Comparison of ENCODE assay signal across 8 cellular contexts in genomic region chr14:67515386-67516079, GRCh38. TPM values are rescaled to one million over a fixed set of nuclear protein-coding genes. Genes with fewer than 3 reads are reported as not detected.
A peak's percentile ranks its signal among the peaks of the same experiment; 100 is the strongest.
DNase-seq lines count a peak whose midpoint lies in the region; ATAC-seq, FAIRE-seq and TF ChIP-seq lines count a peak whose summit lies in the region.

No MANE protein-coding gene starts in this region.

- H3K9me3 ChIP-seq in DND-41 (ENCODE audit: insufficient read depth, low read length, severe bottlenecking) (no peaks in the 10 kb centered on the region), Panc1 (ENCODE audit: control insufficient read depth, insufficient read depth, low read depth, low read length) (no peaks in the 10 kb centered on the region), K562 (replicated peaks; ENCODE audit: control insufficient read depth, insufficient read depth, low read depth, low read length) (no peaks in the 10 kb centered on the region), kidney (ENCODE audit: control insufficient read depth in 1 of 2, low read length in 2 of 2) (no peaks in the 10 kb centered on the region)

- H4K20me1 ChIP-seq in DND-41 (ENCODE audit: insufficient read depth, low read length) (peaks cover 6% of the 10 kb centered on the region), K562 (replicated peaks; ENCODE audit: control insufficient read depth, insufficient read depth, low read length) (no peaks in the 10 kb centered on the region)

- 29% methylated on average over 2 of the region's 45 CpGs for WGBS in K562 (ENCODE audit: insufficient coverage, low coverage, missing lambda C conversion rate)

- H3K27me3 ChIP-seq in DND-41 (ENCODE audit: insufficient read depth, low read length, poor library complexity) (peaks cover 78% of the 10 kb centered on the region), Panc1 (ENCODE audit: control insufficient read depth, insufficient read depth, low read length) (no peaks in the 10 kb centered on the region; the same call in 1 of the 2 replicates), K562 (ENCODE audit: control insufficient read depth in 2 of 2, insufficient read depth in 2 of 2, low read length in 2 of 2) (peaks cover 4 to 35% of the 10 kb centered on the region in 2 experiments; a peak in 3 of 5 replicates)

- H3K36me3 ChIP-seq in DND-41 (ENCODE audit: insufficient read depth, low read length) = no peaks in the 10 kb centered on the region
- H3K36me3 ChIP-seq in Panc1 (ENCODE audit: control insufficient read depth, insufficient read depth, low read length) = no peaks in the 10 kb centered on the region
- H3K36me3 ChIP-seq in K562 (ENCODE audit: control insufficient read depth, insufficient read depth, low read length) = no peaks in the 10 kb centered on the region
- H3K36me3 ChIP-seq in kidney (ENCODE audit: control insufficient read depth in 1 of 2, insufficient read depth in 2 of 2, low read length in 2 of 2) = no peaks in the 10 kb centered on the region

- H3K9ac ChIP-seq in DND-41 (ENCODE audit: low read depth, low read length) (peak overlapping the region; percentile 58; the same call in 1 of the 2 replicates), K562 (ENCODE audit: insufficient read depth in 1 of 2, low read depth in 2 of 2, low read length in 2 of 2) (0 out of 4 replicates have a peak overlapping the region, but pooled peaks of 1 of the 2 experiments have one; percentile 58), kidney (ENCODE audit: low read length in 2 of 2) (no peak overlapping the region)

- no peak for TF ChIP-seq RAD21 in K562 (CRISPR knock-in tag; conservative IDR thresholded peaks at IDR 0.05 in 1 of 2, IDR thresholded peaks at IDR 0.05 in 1 of 2)

- H3K27ac ChIP-seq in DND-41 (ENCODE audit: low read length) (no peak overlapping the region), Panc1 (ENCODE audit: low read length) (no peak overlapping the region), K562 (ENCODE audit: extremely low read depth, low read depth, low read length) (no peak overlapping the region), kidney (ENCODE audit: low read depth in 2 of 2, low read length in 2 of 2) (no peak overlapping the region)

- in situ Hi-C loops in Panc1 (cut with HindIII; ENCODE audit: low pct_unique_long_range_greater_than_20kb, low sequenced_read_pairs) = no loop called here
- in situ Hi-C loops in K562 (cut with MboI) = no loop called here

- CTCF ChIA-PET in Panc1 (lab: Charles Lee) (no interaction called here), K562 (lab: Yijun Ruan, JAX; ENCODE audit: low intra/inter-chr PET ratio) (interaction anchor here (0.6 kb wide), 1 partner anchor 7 kb away, joined by 3 read pairs; no protein-coding TSS in a partner anchor)

- H3K4me2 ChIP-seq in DND-41 (ENCODE audit: insufficient read depth, low read length) (peak overlapping the region; percentile 90), K562 (ENCODE audit: insufficient read depth, low read length) (peak overlapping the region; percentile 32; the same call in 1 of the 2 replicates)

- H2AFZ ChIP-seq in DND-41 (ENCODE audit: low read depth, low read length) (peak overlapping the region; percentile 74), K562 (ENCODE audit: low read depth, low read length) (no peak overlapping the region)

- no peaks in the 10 kb centered on the region for H3K9me1 ChIP-seq in K562 (ENCODE audit: control insufficient read depth, insufficient read depth, low read length)

- DNase-seq in DND-41 (peak; percentile 51), Panc1 (ENCODE audit: low read depth, low spot score) (no peak), K562 (ENCODE audit: extremely low read depth in 1 of 4, low spot score in 3 of 4) (peak in 1 of 4 experiments; percentile 23), kidney (peak; percentile 74), D721Med (ENCODE audit: insufficient read length, low spot score) (no peak), globus pallidus (ENCODE audit: low spot score) (no peak)
- peak; percentile 16 to 19 for DNase-seq in stimulated activated CD4-positive, alpha-beta T cell treated with anti-CD3 and anti-CD28 coated beads, Interleukin-4, amount 100 ng/mL, for 48 hours (ENCODE audit: low read depth in 2 of 2)

- H3K79me2 ChIP-seq in DND-41 (ENCODE audit: insufficient read depth, low read length) = no peaks in the 10 kb centered on the region
- H3K79me2 ChIP-seq in K562 (ENCODE audit: control insufficient read depth, insufficient read depth, low read length) = no peaks in the 10 kb centered on the region

- no TSS peak for BruUV-seq in Panc1 (replicated peaks; lab: Mats Ljungman, UMichigan)
- no TSS peak for BruUV-seq in K562 (replicated peaks; lab: Mats Ljungman, UMichigan)

- no peak for TF ChIP-seq CTCF in DND-41 (IDR thresholded peaks at IDR 0.05; ENCODE audit: borderline replicate concordance, extremely low read depth, low read length, poor library complexity, severe bottlenecking)
- no peak for TF ChIP-seq CTCF in Panc1 (IDR thresholded peaks at IDR 0.05)
- TF ChIP-seq CTCF in K562 (IDR thresholded peaks at IDR 0.05 in 2 of 3, conservative IDR thresholded peaks at IDR 0.05 in 1 of 3; ENCODE audit: insufficient read depth in 2 of 3, low read depth in 1 of 3, low read length in 3 of 3) = no peak
- no peak for TF ChIP-seq CTCF in kidney (IDR thresholded peaks at IDR 0.05; ENCODE audit: borderline replicate concordance, extremely low read depth, insufficient read depth)
- TF ChIP-seq CTCF in D721Med (IDR thresholded peaks at IDR 0.05; ENCODE audit: insufficient read depth, missing control alignments) = no peak

- TF ChIP-seq POLR2A in K562 (conservative IDR thresholded peaks at IDR 0.05) = no peak

- H3K4me1 ChIP-seq in DND-41 (ENCODE audit: insufficient read depth, low read length) (peaks cover 16% of the 10 kb centered on the region), Panc1 (ENCODE audit: control insufficient read depth, insufficient read depth, low read length) (0 out of 2 replicates have a peak, but pooled peaks cover 12% of the 10 kb centered on the region), K562 (replicated peaks in 1 of 2; ENCODE audit: control insufficient read depth in 2 of 2, insufficient read depth in 2 of 2, low read length in 2 of 2) (peaks cover 0 to 16% of the 10 kb centered on the region in 2 experiments; a peak in 2 of 5 replicates), kidney (ENCODE audit: control insufficient read depth in 1 of 2, insufficient read depth in 1 of 2, low read depth in 1 of 2, low read length in 2 of 2) (peaks cover 7 to 11% of the 10 kb centered on the region in 2 donors)

- POLR2A ChIA-PET in Panc1 (lab: Charles Lee) (no interaction called here), K562 (lab: Yijun Ruan, JAX) (no interaction called here)

- H3K4me3 ChIP-seq in DND-41 (ENCODE audit: low read depth in 1 of 2, low read length in 2 of 2) (peak overlapping the region; percentile 26 to 70; a peak in 3 of 4 replicates), Panc1 (ENCODE audit: low read depth in 2 of 2, low read length in 2 of 2) (peak overlapping the region; percentile 26 to 57; a peak in 3 of 4 replicates), K562 (peak overlapping the region; percentile 42), kidney (ENCODE audit: low read length in 2 of 2) (peak overlapping the region; percentile 35 to 48)

- FAIRE-seq in K562 (lab: Jason Lieb, UNC) = no peak
- FAIRE-seq in kidney (lab: Jason Lieb, UNC) = no peak
- FAIRE-seq in D721Med (lab: Jason Lieb, UNC) = no peak

- TF ChIP-seq EP300 in K562 (IDR thresholded peaks at IDR 0.05; ENCODE audit: low read length) = no peak

- peak; percentile 71 for ATAC-seq in DND-41 (ENCODE audit: insufficient read depth, low read depth)
- peak; percentile 62 for ATAC-seq in GM21515 (IDR thresholded peaks at IDR 0.05; ENCODE audit: unreplicated experiment)
- peak; percentile 79 for ATAC-seq in Panc1
- ATAC-seq in K562 = peak; percentile 65

- intact Hi-C loops in Panc1 (cut with micrococcal nuclease; ENCODE audit: unreplicated experiment) (loop anchor here (10.0 kb wide), 1 partner anchor 91 kb away; no protein-coding TSS in a partner anchor), K562 (cut with micrococcal nuclease) (loop anchor here (5.0 kb wide), 1 partner anchor 88 kb away; no protein-coding TSS in a partner anchor), kidney (cut with DNase I) (no loop called here)

RNA-seq across cellular contexts. Expression of gene PLEKHH1, which starts 17.6 kb away (rescaled TPM):
- total RNA-seq in Panc1 (2021; ENCODE audit: unreplicated experiment) (6.7 TPM), K562 (2014; rRNA removed) (2.1 and 2.5 TPM in 2 replicates), K562 (2014; rRNA removed; fragmentation: Illumina TruSeq; extraction: Trizol) (2.9 and 4.0 TPM in 2 replicates), K562 (2015; rRNA removed; fragmentation: Illumina TruSeq; extraction: Trizol) (1.7 and 2.2 TPM in 2 replicates), K562 (2021) (4.3 and 5.7 TPM in 2 replicates), kidney (26.2 TPM)
- polyA plus RNA-seq in Panc1 (2012; ENCODE audit: insufficient read length) = 3.1 TPM
- 52.8 and 57.1 TPM in 2 replicates for total RNA-seq in K562 (2011; cell fraction: chromatin; rRNA removed; ENCODE audit: low replicate concordance)
- total RNA-seq in K562 (2011; cell fraction: nucleolus; rRNA removed) = 21.8 and 23.4 TPM in 2 replicates
- 31.3 and 43.5 TPM in 2 replicates for total RNA-seq in K562 (2011; cell fraction: nucleoplasm; rRNA removed)
- polyA plus RNA-seq in K562 (2011; rRNA removed) (3.7 and 6.6 TPM in 2 replicates), K562 (2014; fragmentation: Illumina TruSeq; extraction: Trizol) (3.6 and 5.1 TPM in 2 replicates), K562 (2014; fragmentation: Nextera tagmentation; extraction: Ambion mirVana) (1 to 10 TPM in 1 of 2 experiments, under 1 TPM in 1; 0.76 to 1.3 TPM), K562 (2014; rRNA removed) (5.9 and 6.2 TPM in 2 replicates), kidney (ENCODE audit: insufficient read depth, low read depth, low replicate concordance) (9.1 TPM)
- polyA plus RNA-seq in K562 (2011; cell fraction: cytosol; rRNA removed) = 2.3 and 4.4 TPM in 2 replicates
- polyA plus RNA-seq in K562 (2011; cell fraction: nucleus; rRNA removed) = 20.3 and 22.6 TPM in 2 replicates
- polyA plus RNA-seq in K562 (2012) = 2.3 and 6.1 TPM in 2 replicates
- polyA minus RNA-seq in K562 (2011; rRNA and poly(A)+ RNA removed) = 3.1 and 5.2 TPM in 2 replicates
- polyA minus RNA-seq in K562 (2011; cell fraction: cytosol; rRNA and poly(A)+ RNA removed) = 0.86 and 5.0 TPM in 2 replicates
- 5.9 and 8.3 TPM in 2 replicates for polyA minus RNA-seq in K562 (2011; cell fraction: nucleus; rRNA and poly(A)+ RNA removed)

RNA-seq across cellular contexts. Expression of gene TMEM229B, which starts 27.0 kb away (rescaled TPM):
- total RNA-seq in Panc1 (2021; ENCODE audit: unreplicated experiment) (1.6 TPM), K562 (2014; rRNA removed) (not detected in 2 replicates), K562 (2014; rRNA removed; fragmentation: Illumina TruSeq; extraction: Trizol) (not detected in 2 replicates), K562 (2015; rRNA removed; fragmentation: Illumina TruSeq; extraction: Trizol) (not detected in 2 replicates), K562 (2021) (0.11 TPM in 1 of 2 replicates, not detected in the other), kidney (7.8 TPM)
- 1.4 TPM for polyA plus RNA-seq in Panc1 (2012; ENCODE audit: insufficient read length)
- total RNA-seq in K562 (2011; cell fraction: chromatin; rRNA removed; ENCODE audit: low replicate concordance) = not detected in 2 replicates
- not detected in 2 replicates for total RNA-seq in K562 (2011; cell fraction: nucleolus; rRNA removed)
- not detected in 2 replicates for total RNA-seq in K562 (2011; cell fraction: nucleoplasm; rRNA removed)
- polyA plus RNA-seq in K562 (2011; rRNA removed) (not detected in 2 replicates), K562 (2014; fragmentation: Illumina TruSeq; extraction: Trizol) (not detected in 2 replicates), K562 (2014; fragmentation: Nextera tagmentation; extraction: Ambion mirVana) (not detected), K562 (2014; rRNA removed) (not detected in 2 replicates), kidney (ENCODE audit: insufficient read depth, low read depth, low replicate concordance) (3.1 TPM)
- 0.34 TPM in 1 of 2 replicates, not detected in the other for polyA plus RNA-seq in K562 (2011; cell fraction: cytosol; rRNA removed)
- 0.03 TPM in 1 of 2 replicates, not detected in the other for polyA plus RNA-seq in K562 (2011; cell fraction: nucleus; rRNA removed)
- 0.01 and 0.15 TPM in 2 replicates for polyA plus RNA-seq in K562 (2012)
- not detected in 2 replicates for polyA minus RNA-seq in K562 (2011; rRNA and poly(A)+ RNA removed)
- polyA minus RNA-seq in K562 (2011; cell fraction: cytosol; rRNA and poly(A)+ RNA removed) = not detected in 2 replicates
- polyA minus RNA-seq in K562 (2011; cell fraction: nucleus; rRNA and poly(A)+ RNA removed) = 0.13 TPM in 1 of 2 replicates, not detected in the other

Comparison
In these comparisons a context has a peak if more than half of its experiments do, and no peak if none do; other contexts are left out.
1. DNase-seq: peak in DND-41 (single experiment), kidney (single experiment) and stimulated activated CD4-positive, alpha-beta T cell treated with anti-CD3 and anti-CD28 coated beads, Interleukin-4, amount 100 ng/mL, for 48 hours (2 of 2); none in Panc1 (single experiment), D721Med (single experiment) and globus pallidus (single experiment).
2. Peak in every context shown above with its lines, with median percentiles within 50 percentile points of each other: ATAC-seq and H3K4me3 ChIP-seq.